ENCODE assay signal across 19 cellular contexts in the genomic region with DNA sequence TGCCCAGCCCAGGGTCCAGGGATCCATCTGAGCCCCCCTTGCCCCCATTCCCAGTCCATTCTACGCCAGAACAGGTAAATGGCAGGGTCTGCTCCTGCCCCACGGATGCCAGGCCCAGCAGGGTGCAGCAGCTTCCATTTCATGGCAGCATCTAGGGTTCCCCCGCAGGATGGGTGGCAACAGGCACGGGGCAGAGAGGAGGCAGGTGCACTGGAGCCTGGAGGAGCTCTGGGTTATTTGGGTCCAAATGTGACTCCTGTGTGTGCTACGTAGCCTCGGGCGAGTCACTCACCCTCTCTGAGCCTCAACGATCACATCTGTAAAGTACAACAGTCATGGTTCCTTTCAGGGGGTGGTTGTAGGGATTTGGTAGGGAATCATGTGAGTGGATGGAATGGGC. TPM values are rescaled to one million over a fixed set of nuclear protein-coding genes. Genes with fewer than 3 reads are reported as not detected.
"Had no signal": no experiment of that assay in that cellular context is flagged by ENCODE, and none has a peak within 500 bp of the region (broad histone marks: within the 10 kb centered on the region; RNA-seq: fewer than 3 reads in every experiment).

No MANE protein-coding gene starts in this region.

- FAIRE-seq: pancreas, small intestine had no signal

- H3K9me3 Mint-ChIP-seq: activated T-cell treated with anti-CD3 and anti-CD28 coated beads, Interleukin-2, amount 50 U/mL, for 4 hours; endodermal cell; natural killer cell; stimulated activated effector memory CD8-positive, alpha-beta T cell treated with anti-CD3 and anti-CD28 coated beads, Interleukin-12 subunit alpha, Interleukin-12 subunit beta, amount 100 ng/mL, for 72 hours; stimulated activated naive CD8-positive, alpha-beta T cell treated with anti-CD3 and anti-CD28 coated beads, Interleukin-15, amount 100 ng/mL, for 72 hours had no signal

- H3K36me3 Mint-ChIP-seq: natural killer cell had no signal

- H3K4me3 Mint-ChIP-seq: activated T-cell treated with anti-CD3 and anti-CD28 coated beads, Interleukin-2, amount 50 U/mL, for 4 hours; natural killer cell had no signal

- H3K27ac ChIP-seq: esophagus squamous epithelium, pancreas, suprapubic skin had no signal

- H3K36me3 ChIP-seq: esophagus squamous epithelium, neutrophil, pancreas, suprapubic skin, tibial nerve had no signal

- DNase-seq: activated CD8-positive, alpha-beta memory T cell treated with anti-CD3 and anti-CD28 coated beads, Interleukin-2, amount 50 U/mL, for 48 hours; activated naive CD4-positive, alpha-beta T cell treated with Interleukin-2 at 50 U/mL for 16 hours; activated T-cell treated with anti-CD3 and anti-CD28 coated beads, Interleukin-2, amount 50 U/mL, for 4 hours; cerebellar nuclear complex; endodermal cell; esophagus squamous epithelium; kidney glomerular epithelial cell; left ventricle myocardium superior; mammary epithelial cell; midbrain; natural killer cell; small intestine; stimulated activated CD4-positive, alpha-beta T cell treated with anti-CD3 and anti-CD28 coated beads, Interleukin-2, amount 100 ng/mL, for 24 hours; stimulated activated naive CD8-positive, alpha-beta T cell treated with anti-CD3 and anti-CD28 coated beads, Interleukin-15, amount 100 ng/mL, for 72 hours had no signal

- H3K4me3 ChIP-seq: pancreas, suprapubic skin had no signal

- H3K27me3 Mint-ChIP-seq: stimulated activated naive CD8-positive, alpha-beta T cell treated with anti-CD3 and anti-CD28 coated beads, Interleukin-15, amount 100 ng/mL, for 72 hours had no signal

- H3K4me1 Mint-ChIP-seq: endodermal cell had no signal

- H3K9me3 ChIP-seq: esophagus squamous epithelium, neutrophil, pancreas, suprapubic skin, tibial nerve had no signal

- H3K27me3 ChIP-seq: pancreas, suprapubic skin, tibial nerve had no signal

- H3K27ac Mint-ChIP-seq: stimulated activated naive CD8-positive, alpha-beta T cell treated with anti-CD3 and anti-CD28 coated beads, Interleukin-15, amount 100 ng/mL, for 72 hours had no signal

RNA-seq across cellular contexts. Expression of gene IL12RB1, which starts 27.4 kb away (rescaled TPM):
- total RNA-seq: endodermal cell, mammary epithelial cell had no signal
